ENCODE assay signal across 8 cellular contexts in genomic region chr3:23202203-23202920, GRCh38. TPM values are rescaled to one million over a fixed set of nuclear protein-coding genes. Genes with fewer than 3 reads are reported as not detected.
DNase-seq lines count a peak whose midpoint lies in the region; ATAC-seq and TF ChIP-seq lines count a peak whose summit lies in the region.

No MANE protein-coding gene starts in this region.

- H3K27me3 ChIP-seq in OCI-LY3 (ENCODE audit: low read depth, low read length), result peaks cover 44% of the 10 kb centered on the region
- no peaks in the 10 kb centered on the region for H3K27me3 ChIP-seq in liver (ENCODE audit: control insufficient read depth in 4 of 4, insufficient read depth in 4 of 4, low read length in 3 of 4)

- TF ChIP-seq CTCF in OCI-LY3 (IDR thresholded peaks at IDR 0.05; ENCODE audit: low read depth, low read length), result no peak
- TF ChIP-seq CTCF in liver (IDR thresholded peaks at IDR 0.05; ENCODE audit: low read depth, low read length, missing input control), result no peak

- H3K9ac ChIP-seq in OCI-LY3 (ENCODE audit: low read length) (peak overlapping the region; percentile 70), liver (ENCODE audit: low read depth in 1 of 2, low read length in 2 of 2) (peak overlapping the region; percentile 30 to 76)

- no peaks in the 10 kb centered on the region for H3K36me3 ChIP-seq in OCI-LY3 (replicated peaks; ENCODE audit: low read depth, low read length)
- no peaks in the 10 kb centered on the region for H3K36me3 ChIP-seq in liver (ENCODE audit: control insufficient read depth in 4 of 4, insufficient read depth in 3 of 4, low read depth in 1 of 4, low read length in 3 of 4)

- H3K4me2 ChIP-seq in OCI-LY3 (ENCODE audit: low read length), result peak overlapping the region; percentile 99

- WGBS in liver, result 7% methylated on average over 41 of the region's 41 CpGs

- H3K9me3 ChIP-seq in OCI-LY3 (ENCODE audit: insufficient read depth, low read length) (no peaks in the 10 kb centered on the region), liver (ENCODE audit: control insufficient read depth in 4 of 4, low read length in 3 of 4) (no peaks in the 10 kb centered on the region)

- H2AFZ ChIP-seq in OCI-LY3 (ENCODE audit: low read depth, low read length), result peak overlapping the region; percentile 97

- H3K79me2 ChIP-seq in OCI-LY3 (ENCODE audit: low read length), result peaks cover 39% of the 10 kb centered on the region

- H3K4me1 ChIP-seq in OCI-LY3 (ENCODE audit: low read length) (peaks cover 21% of the 10 kb centered on the region), liver (ENCODE audit: control insufficient read depth in 4 of 4, insufficient read depth in 4 of 4, low read length in 3 of 4) (peaks cover 1 to 15% (median 13%) of the 10 kb centered on the region in 4 donors)

- TF ChIP-seq RAD21 in liver (IDR thresholded peaks at IDR 0.05), result peak in 1 of 2 donors; percentile 13

- ATAC-seq in GM18502 (IDR thresholded peaks at IDR 0.05; ENCODE audit: poor library complexity, unreplicated experiment) (peak; percentile 35), HG03469 (IDR thresholded peaks at IDR 0.05; ENCODE audit: unreplicated experiment) (no peak)

- H4K20me1 ChIP-seq in OCI-LY3 (ENCODE audit: insufficient read depth, low read length), result peaks cover 31% of the 10 kb centered on the region

- DNase-seq in HCEC 1CT (peak; percentile 12), cerebellum (ENCODE audit: low spot score) (peak; percentile 8), substantia nigra (lab: John Stamatoyannopoulos, UW) (peak in 34 of 49 donors; percentile 25 to 92 (median 68)), cerebellar nuclear complex (lab: John Stamatoyannopoulos, UW) (no peak)

- H3K4me3 ChIP-seq in OCI-LY3 (ENCODE audit: low read length), result peak overlapping the region; percentile 95
- peak overlapping the region; percentile 69 to 92 (median 90) for H3K4me3 ChIP-seq in liver (ENCODE audit: low read depth in 1 of 3, low read length in 3 of 3)

- no peak overlapping the region for H3K27ac ChIP-seq in OCI-LY3 (ENCODE audit: low read length)
- peak overlapping the region; percentile 40 to 56 for H3K27ac ChIP-seq in liver (ENCODE audit: low read depth in 1 of 2, low read length in 2 of 2)
- H3K27ac ChIP-seq in substantia nigra (ENCODE audit: low read depth, low read length, poor library complexity, severe bottlenecking), result peak overlapping the region; percentile 79

TF ChIP-seq in liver, 16 proteins besides CTCF, POLR2A, EP300 and RAD21:
- TF ChIP-seq, protein P1, sequence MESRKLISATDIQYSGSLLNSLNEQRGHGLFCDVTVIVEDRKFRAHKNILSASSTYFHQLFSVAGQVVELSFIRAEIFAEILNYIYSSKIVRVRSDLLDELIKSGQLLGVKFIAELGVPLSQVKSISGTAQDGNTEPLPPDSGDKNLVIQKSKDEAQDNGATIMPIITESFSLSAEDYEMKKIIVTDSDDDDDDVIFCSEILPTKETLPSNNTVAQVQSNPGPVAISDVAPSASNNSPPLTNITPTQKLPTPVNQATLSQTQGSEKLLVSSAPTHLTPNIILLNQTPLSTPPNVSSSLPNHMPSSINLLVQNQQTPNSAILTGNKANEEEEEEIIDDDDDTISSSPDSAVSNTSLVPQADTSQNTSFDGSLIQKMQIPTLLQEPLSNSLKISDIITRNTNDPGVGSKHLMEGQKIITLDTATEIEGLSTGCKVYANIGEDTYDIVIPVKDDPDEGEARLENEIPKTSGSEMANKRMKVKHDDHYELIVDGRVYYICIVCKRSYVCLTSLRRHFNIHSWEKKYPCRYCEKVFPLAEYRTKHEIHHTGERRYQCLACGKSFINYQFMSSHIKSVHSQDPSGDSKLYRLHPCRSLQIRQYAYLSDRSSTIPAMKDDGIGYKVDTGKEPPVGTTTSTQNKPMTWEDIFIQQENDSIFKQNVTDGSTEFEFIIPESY (IDR thresholded peaks at IDR 0.05), result no peak
- no peak for TF ChIP-seq FOXA2 (IDR thresholded peaks at IDR 0.05)
- TF ChIP-seq ATF3 (IDR thresholded peaks at IDR 0.05), result no peak
- no peak for TF ChIP-seq YY1 (IDR thresholded peaks at IDR 0.05)
- no peak for TF ChIP-seq GABPA (IDR thresholded peaks at IDR 0.05 in 1 of 2, conservative IDR thresholded peaks at IDR 0.05 in 1 of 2)
- no peak for TF ChIP-seq NR2F2 (IDR thresholded peaks at IDR 0.05)
- TF ChIP-seq HNF4A (conservative IDR thresholded peaks at IDR 0.05), result no peak
- TF ChIP-seq EGR1 (IDR thresholded peaks at IDR 0.05; ENCODE audit: low read depth in 2 of 2), result no peak
- no peak for TF ChIP-seq FOXA1 (IDR thresholded peaks at IDR 0.05)
- no peak for TF ChIP-seq SP1 (IDR thresholded peaks at IDR 0.05)
- TF ChIP-seq REST (IDR thresholded peaks at IDR 0.05), result no peak
- no peak for TF ChIP-seq HNF4G (IDR thresholded peaks at IDR 0.05)
- TF ChIP-seq TAF1 (conservative IDR thresholded peaks at IDR 0.05), result no peak
- TF ChIP-seq JUND (IDR thresholded peaks at IDR 0.05), result no peak
- TF ChIP-seq RXRA (IDR thresholded peaks at IDR 0.05), result no peak
- no peak for TF ChIP-seq MAX (IDR thresholded peaks at IDR 0.05)

RNA-seq across cellular contexts. Expression of gene UBE2E2, which starts 0.8 kb away (rescaled TPM):
- total RNA-seq in cerebellum (26.6 TPM), liver (10 to 100 TPM; 10.5 to 27.8 TPM)
- polyA plus RNA-seq in liver, result 10 to 100 TPM in 1 of 2 donors, 1 to 10 TPM in 1; 9.0 to 23.0 TPM

Comparison
In these comparisons a context has a peak if more than half of its experiments do, and no peak if none do; other contexts are left out.
1. DNase-seq: peak in HCEC 1CT (single experiment), cerebellum (single experiment) and substantia nigra (34 of 49); none in cerebellar nuclear complex (0 of 2).